ENCODE assay signal across 26 cellular contexts in genomic region chr1:21654209-21654608, GRCh38. TPM values are rescaled to one million over a fixed set of nuclear protein-coding genes. Genes with fewer than 3 reads are reported as not detected.
"Had no signal": no experiment of that assay in that cellular context is flagged by ENCODE, and none has a peak within 500 bp of the region (broad histone marks: within the 10 kb centered on the region; RNA-seq: fewer than 3 reads in every experiment).

No MANE protein-coding gene starts in this region.

- H3K36me3 Mint-ChIP-seq: activated CD8-positive, alpha-beta memory T cell treated with anti-CD3 and anti-CD28 coated beads, Interleukin-2, amount 10 ng/mL, durations not matched to agents 7 days and 5 days; activated naive CD4-positive, alpha-beta T cell treated with anti-CD3 and anti-CD28 coated beads, Interleukin-2, amount 50 U/mL, for 24 hours had no signal

- H3K27ac Mint-ChIP-seq: activated B cell treated with CpG ODN at 0.5 μM for 24 hours; activated CD4-positive, alpha-beta T cell treated with anti-CD3 and anti-CD28 coated beads, Interleukin-2, amount 10 ng/mL, durations not matched to agents 24 days and 14 days; activated CD8-positive, alpha-beta memory T cell treated with anti-CD3 and anti-CD28 coated beads, Interleukin-2, amount 10 ng/mL, durations not matched to agents 7 days and 5 days; activated naive CD4-positive, alpha-beta T cell treated with anti-CD3 and anti-CD28 coated beads, Interleukin-2, amount 50 U/mL, for 24 hours; activated T-cell treated with anti-CD3 and anti-CD28 coated beads, Interleukin-2, amount 50 U/mL, for 24 hours; activated T-helper 1 cell treated with anti-CD3 and anti-CD28 coated beads, Interleukin-12 subunit alpha, Interleukin-12 subunit beta, Interleukin-2, Interleukin-4 antibody, amounts not matched to agents 30 ng/mL and 10 ng/mL and 1 ng/mL, durations not matched to agents 14 hours and 24 hours and 36 hours had no signal

- DNase-seq: activated B cell treated with CpG ODN at 0.5 μM for 24 hours; activated CD4-positive, alpha-beta T cell treated with anti-CD3 and anti-CD28 coated beads for 1 hour; activated CD4-positive, alpha-beta T cell treated with anti-CD3 and anti-CD28 coated beads, Interleukin-2, amount 10 ng/mL, durations not matched to agents 24 days and 14 days; activated CD4-positive, alpha-beta T cell treated with anti-CD3 and anti-CD28 coated beads, Interleukin-2, amount 50 U/mL, for 48 hours; activated CD8-positive, alpha-beta memory T cell treated with anti-CD3 and anti-CD28 coated beads, Interleukin-2, amount 10 ng/mL, durations not matched to agents 7 days and 5 days; activated effector memory CD4-positive, alpha-beta T cell treated with Interleukin-2 at 50 U/mL for 16 hours; activated naive CD4-positive, alpha-beta T cell; activated T-cell treated with anti-CD3 and anti-CD28 coated beads, Interleukin-2, amount 50 U/mL, for 24 hours; brain microvascular endothelial cell; NCI-H1092; NCI-H1417 treated with DMSO at 0.1 percent for 48 hours; NCI-H1694 treated with DMSO at 0.1 percent for 48 hours; NCI-H2029 treated with DMSO at 0.1 percent for 48 hours; NCI-H345; NCI-H510A; NCI-H526 treated with DMSO at 0.1 percent for 48 hours; PC-9; SHP77 treated with DMSO at 0.1 percent for 48 hours; T-helper 2 cell; T1000 had no signal

- H3K4me2 ChIP-seq: KMS-11, PC-9 had no signal

- H2AFZ ChIP-seq: PC-9 had no signal

- ATAC-seq: activated CD8-positive, alpha-beta memory T cell treated with anti-CD3 and anti-CD28 coated beads, Interleukin-2, amount 10 ng/mL, durations not matched to agents 7 days and 5 days had no signal

- H3K9me3 Mint-ChIP-seq: activated B cell treated with CpG ODN at 0.5 μM for 24 hours; activated CD4-positive, alpha-beta T cell treated with anti-CD3 and anti-CD28 coated beads, Interleukin-2, amount 10 ng/mL, durations not matched to agents 24 days and 14 days; activated naive CD4-positive, alpha-beta T cell treated with anti-CD3 and anti-CD28 coated beads, Interleukin-2, amount 50 U/mL, for 24 hours; activated T-cell treated with anti-CD3 and anti-CD28 coated beads, Interleukin-2, amount 50 U/mL, for 24 hours; activated T-helper 1 cell treated with anti-CD3 and anti-CD28 coated beads, Interleukin-12 subunit alpha, Interleukin-12 subunit beta, Interleukin-2, Interleukin-4 antibody, amounts not matched to agents 30 ng/mL and 10 ng/mL and 1 ng/mL, durations not matched to agents 14 hours and 24 hours and 36 hours had no signal

- H3K4me3 Mint-ChIP-seq: activated B cell treated with CpG ODN at 0.5 μM for 24 hours; activated CD4-positive, alpha-beta T cell treated with anti-CD3 and anti-CD28 coated beads, Interleukin-2, amount 10 ng/mL, durations not matched to agents 24 days and 14 days; activated CD8-positive, alpha-beta memory T cell treated with anti-CD3 and anti-CD28 coated beads, Interleukin-2, amount 10 ng/mL, durations not matched to agents 7 days and 5 days; activated naive CD4-positive, alpha-beta T cell treated with anti-CD3 and anti-CD28 coated beads, Interleukin-2, amount 50 U/mL, for 24 hours; activated T-cell treated with anti-CD3 and anti-CD28 coated beads, Interleukin-2, amount 50 U/mL, for 24 hours; activated T-helper 1 cell treated with anti-CD3 and anti-CD28 coated beads, Interleukin-12 subunit alpha, Interleukin-12 subunit beta, Interleukin-2, Interleukin-4 antibody, amounts not matched to agents 30 ng/mL and 10 ng/mL and 1 ng/mL, durations not matched to agents 14 hours and 24 hours and 36 hours had no signal

- H3K27ac ChIP-seq: brain microvascular endothelial cell, KMS-11, PC-9 had no signal

- H3K36me3 ChIP-seq: brain microvascular endothelial cell had no signal

- H3K9ac ChIP-seq: KMS-11 had no signal

- FAIRE-seq: astrocyte, TTC549 had no signal

- H3K4me3 ChIP-seq: PC-9 had no signal

- H3K27me3 Mint-ChIP-seq: activated naive CD4-positive, alpha-beta T cell treated with anti-CD3 and anti-CD28 coated beads, Interleukin-2, amount 50 U/mL, for 24 hours had no signal

RNA-seq across cellular contexts. Expression of gene RAP1GAP, which starts 14.9 kb away (rescaled TPM):
- total RNA-seq: MCF 10A had no signal
